ENCODE assay signal across 11 cellular contexts in the genomic region with DNA sequence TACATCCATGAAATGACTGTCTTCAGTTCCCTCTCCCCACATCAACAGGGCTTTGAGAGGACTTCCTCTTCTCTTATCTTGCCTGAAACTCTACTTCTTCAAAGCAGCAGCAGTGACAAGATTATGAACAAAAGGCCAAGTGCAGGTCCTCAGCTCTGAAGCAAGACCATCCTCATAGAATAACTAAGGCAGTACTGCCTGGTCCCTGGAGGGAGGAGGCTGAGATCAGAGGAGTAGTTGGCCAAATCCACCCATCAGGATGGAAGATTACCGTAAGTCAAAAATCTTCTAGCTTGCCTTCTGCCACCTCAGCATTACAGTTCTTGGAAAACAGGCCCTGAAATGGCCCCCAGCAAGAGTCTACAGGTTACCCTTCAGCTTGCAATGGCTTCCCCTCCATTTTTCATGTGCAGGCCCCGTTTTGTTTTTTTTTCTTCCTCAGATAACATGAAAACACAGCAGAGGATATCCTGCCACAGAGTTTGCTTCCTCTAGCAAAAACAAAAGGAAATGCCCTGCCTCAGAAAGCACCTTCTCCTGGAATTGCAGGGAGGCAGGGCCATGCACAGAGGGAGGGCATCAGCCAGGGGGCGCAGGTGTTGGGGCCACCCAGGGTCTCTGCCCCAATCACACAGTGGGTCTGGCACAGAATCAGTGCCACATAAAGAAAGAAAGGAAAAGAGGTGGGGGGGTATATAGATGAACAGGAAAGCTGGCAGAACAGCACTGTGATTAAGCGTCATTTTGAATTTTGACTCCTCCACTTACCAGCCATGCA. TPM values are rescaled to one million over a fixed set of nuclear protein-coding genes. Genes with fewer than 3 reads are reported as not detected.
DNase-seq lines count a peak whose midpoint lies in the region; ATAC-seq, FAIRE-seq and TF ChIP-seq lines count a peak whose summit lies in the region.
"Had no signal": no experiment of that assay in that cellular context is flagged by ENCODE, and none has a peak within 500 bp of the region (broad histone marks: within the 10 kb centered on the region; RNA-seq: fewer than 3 reads in every experiment).

No MANE protein-coding gene starts in this region.

- ATAC-seq in psoas muscle, result no peak
- ATAC-seq in mucosa of descending colon, result no peak
- no peak for ATAC-seq in HG02885 (IDR thresholded peaks at IDR 0.05; ENCODE audit: poor library complexity, unreplicated experiment)

- H3K9me3 ChIP-seq in psoas muscle (no peaks in the 10 kb centered on the region), mucosa of descending colon (no peaks in the 10 kb centered on the region)
- H3K9me3 ChIP-seq: MG63 had no signal

- in situ Hi-C loops in brain microvascular endothelial cell (cut with HindIII; ENCODE audit: low pct_ligation_motif_present, low sequenced_read_pairs), result no loop called here

- 72 to 80% (median 77%) methylated on average over 4 of the region's 4 CpGs for WGBS in psoas muscle, 3 donors

- intact Hi-C loops in psoas muscle (cut with DNase I), result no loop called here
- intact Hi-C loops in mucosa of descending colon (cut with DNase I, micrococcal nuclease), result no loop called here

- H3K4me1 ChIP-seq in psoas muscle (peaks cover 15% of the 10 kb centered on the region), mucosa of descending colon (ENCODE audit: low read depth) (no peaks in the 10 kb centered on the region)

- peak; percentile 49 for FAIRE-seq in GM19239 (lab: Jason Lieb, UNC)

- H3K27ac ChIP-seq in brain microvascular endothelial cell, result peak overlapping the region; percentile 38
- no peak overlapping the region for H3K27ac ChIP-seq in psoas muscle

- H3K4me3 ChIP-seq in brain microvascular endothelial cell (ENCODE audit: low read depth, low read length) (no peak overlapping the region), psoas muscle (no peak overlapping the region), mucosa of descending colon (no peak overlapping the region)
- H3K4me3 ChIP-seq: MG63 had no signal

- H3K36me3 ChIP-seq in brain microvascular endothelial cell (replicated peaks) (no peaks in the 10 kb centered on the region), psoas muscle (ENCODE audit: insufficient read depth in 1 of 2, low read depth in 1 of 2) (peaks cover 0 to 8% of the 10 kb centered on the region in 2 donors), mucosa of descending colon (ENCODE audit: low read depth) (no peaks in the 10 kb centered on the region)
- H3K36me3 ChIP-seq: MG63 had no signal

- H3K27me3 ChIP-seq in brain microvascular endothelial cell (replicated peaks) (no peaks in the 10 kb centered on the region), psoas muscle (ENCODE audit: insufficient read depth in 3 of 3, low read length in 2 of 3) (no peaks in the 10 kb centered on the region)
- H3K27me3 ChIP-seq: MG63 had no signal

- DNase-seq in GM19239 (ENCODE audit: insufficient read length, low spot score) (no peak), SKM-1 (lab: John Stamatoyannopoulos, UW; ENCODE audit: unreplicated experiment) (peak; percentile 78), brain microvascular endothelial cell (no peak), psoas muscle (no peak), mucosa of descending colon (no peak), amniotic stem cell (lab: John Stamatoyannopoulos, UW) (no peak), NCI-H345 (lab: John Stamatoyannopoulos, UW) (no peak)
- DNase-seq: cortex of kidney, mammary epithelial cell had no signal

- TF ChIP-seq CTCF in brain microvascular endothelial cell (IDR thresholded peaks at IDR 0.05; ENCODE audit: low read depth, low read length, missing control alignments), result peak; percentile 39
- TF ChIP-seq CTCF in psoas muscle (IDR thresholded peaks at IDR 0.05), result peak; percentile 11
- no peak for TF ChIP-seq CTCF in mucosa of descending colon (IDR thresholded peaks at IDR 0.05)

RNA-seq across cellular contexts. Expression of gene KLHL3, which starts 40.0 kb away (rescaled TPM):
- total RNA-seq in psoas muscle (1 to 10 TPM in 3 of 4 donors, under 1 TPM in 1; 0.86 to 4.3 (median 2.6) TPM), mucosa of descending colon (1 to 10 TPM; 4.2 to 6.7 (median 5.4) TPM)
- 1 to 10 TPM in 1 of 3 donors, under 1 TPM in 2; 0.69 to 1.9 (median 0.79) TPM for polyA plus RNA-seq in psoas muscle

RNA-seq across cellular contexts. Expression of gene HNRNPA0, which starts 58.3 kb away (rescaled TPM):
- 10 to 100 TPM; 11.5 to 19.2 (median 17.6) TPM for total RNA-seq in psoas muscle
- polyA plus RNA-seq in psoas muscle, result 10 to 100 TPM; 12.2 to 13.3 (median 13.1) TPM
- total RNA-seq in mucosa of descending colon, result 10 to 100 TPM; 16.9 to 27.9 (median 24.2) TPM
